Comparison of ENCODE assay signal across 18 cellular contexts in the genomic region with DNA sequence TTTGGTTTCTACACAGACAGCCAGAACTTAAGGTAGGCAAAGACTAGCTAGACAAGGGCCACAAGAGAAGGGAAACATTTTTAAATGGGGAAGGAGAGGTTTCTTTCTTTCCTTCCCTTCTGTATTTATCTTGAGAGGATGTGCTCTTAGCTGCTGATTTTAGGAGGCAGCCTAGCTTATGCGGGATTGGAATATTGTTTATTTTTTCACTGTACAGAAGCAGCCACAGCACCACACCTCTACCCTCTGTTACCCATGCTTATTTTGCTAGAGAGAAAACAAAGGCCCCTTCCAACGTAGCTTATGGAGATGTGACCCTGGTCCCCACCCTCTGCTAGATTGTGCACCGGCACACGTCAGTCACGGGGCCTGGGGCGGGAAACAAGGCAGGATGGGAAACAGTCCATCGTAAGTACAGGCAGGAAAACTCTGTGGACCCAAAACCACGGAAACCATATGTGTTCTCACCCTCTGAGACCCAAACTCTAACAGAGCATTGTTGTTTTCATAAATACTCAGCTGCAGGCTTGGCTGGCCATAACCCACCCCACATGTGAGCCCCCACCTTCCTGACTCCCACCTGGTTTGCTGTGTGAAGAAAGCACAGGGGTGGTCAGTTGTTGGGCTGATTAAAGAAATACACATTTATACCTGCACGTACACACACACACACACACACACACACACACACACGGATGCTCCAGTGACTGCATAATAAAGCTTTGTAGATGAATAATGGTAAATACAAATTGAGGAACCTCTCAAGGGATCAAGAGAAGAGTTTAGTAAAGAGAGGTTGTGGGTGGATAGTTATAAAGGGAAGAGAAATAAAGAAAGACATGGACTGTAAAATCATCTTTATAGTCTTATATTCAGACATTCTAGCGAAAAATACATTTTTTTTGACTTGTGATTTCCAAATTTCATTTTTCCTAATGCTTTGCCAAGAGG.
DNase-seq lines count a peak whose midpoint lies in the region; ATAC-seq and TF ChIP-seq lines count a peak whose summit lies in the region.
"Had no signal": no experiment of that assay in that cellular context is flagged by ENCODE, and none has a peak within 500 bp of the region (broad histone marks: within the 10 kb centered on the region; RNA-seq: fewer than 3 reads in every experiment).

No MANE protein-coding gene starts in this region.

- no peak for TF ChIP-seq CTCF in lung (IDR thresholded peaks at IDR 0.05; ENCODE audit: control extremely low read depth, extremely low read depth)

- H3K27ac ChIP-seq in HUES64 (ENCODE audit: low read depth, low read length) (peak overlapping the region; percentile 10; the same call in 1 of the 2 replicates), lung (ENCODE audit: low read depth in 1 of 2, low read length in 1 of 2) (peak overlapping the region; percentile 22 to 37), skeletal muscle tissue (ENCODE audit: low read depth, low read length) (peak overlapping the region; percentile 76)
- H3K27ac ChIP-seq: Peyer's patch, vagina had no signal

- WGBS in HUES64: 90% methylated on average over 8 of the region's 11 CpGs
- WGBS in lung, 2 donors: 29 to 60% methylated on average over 11 of the region's 11 CpGs

- H3K9me3 ChIP-seq in HUES64 (ENCODE audit: insufficient read depth, low read depth, low read length) (peaks cover 13% of the 10 kb centered on the region; the same call in 1 of the 2 replicates), lung (ENCODE audit: control insufficient read depth in 2 of 2, insufficient read depth in 1 of 2, low read length in 1 of 2) (peaks cover 0 to 3% of the 10 kb centered on the region in 2 donors), skeletal muscle tissue (ENCODE audit: control insufficient read depth in 3 of 3, low read length in 3 of 3) (peaks cover 2 to 4% (median 4%) of the 10 kb centered on the region in 3 donors)
- H3K9me3 ChIP-seq: vagina had no signal

- ATAC-seq in lung (ENCODE audit: insufficient read depth, low FRiP score) (no peak), HG02973 (IDR thresholded peaks at IDR 0.05; ENCODE audit: unreplicated experiment) (no peak), GM21825 (IDR thresholded peaks at IDR 0.05; ENCODE audit: unreplicated experiment) (no peak)
- ATAC-seq: GM12878, left colon had no signal

- peak; percentile 13 for DNase-seq in UCSD-AML1 (lab: John Stamatoyannopoulos, UW; ENCODE audit: unreplicated experiment)
- DNase-seq in lung (ENCODE audit: low spot score): no peak
- no peak for DNase-seq in HPDE6-E6E7 (ENCODE audit: extremely low spot score)
- DNase-seq: activated CD4-positive, alpha-beta T cell treated with anti-CD3 and anti-CD28 coated beads for 48 hours; activated T-cell treated with anti-CD3 and anti-CD28 coated beads, Interleukin-2, amount 50 U/mL, for 24 hours; CD4-positive, CD25-positive, alpha-beta regulatory T cell; EL; hippocampal formation; left colon; NCI-H1436; NCI-H524 treated with DMSO at 0.1 percent for 48 hours; Peyer's patch had no signal

- H3K4me3 ChIP-seq in HUES64 (ENCODE audit: low read length): no peak overlapping the region
- H3K4me3 ChIP-seq in lung: no peak overlapping the region
- peak overlapping the region in 2 of 3 donors; percentile 11 to 18 for H3K4me3 ChIP-seq in skeletal muscle tissue (ENCODE audit: low read length in 3 of 3)
- H3K4me3 ChIP-seq: GM12878, Peyer's patch had no signal

- H3K4me1 ChIP-seq in HUES64 (ENCODE audit: insufficient read depth, low read length) (peaks cover 15% of the 10 kb centered on the region), lung (ENCODE audit: control insufficient read depth in 2 of 2, insufficient read depth in 2 of 2, low read length in 2 of 2) (peaks cover 10 to 15% of the 10 kb centered on the region in 2 donors), skeletal muscle tissue (ENCODE audit: control insufficient read depth in 3 of 3, insufficient read depth in 3 of 3, low read length in 3 of 3) (peaks cover 20 to 28% (median 24%) of the 10 kb centered on the region in 3 donors)

- H3K9ac ChIP-seq in HUES64 (ENCODE audit: low read depth, low read length): no peak overlapping the region
- peak overlapping the region in 2 of 3 donors; percentile 28 to 69 for H3K9ac ChIP-seq in skeletal muscle tissue (ENCODE audit: low read depth in 1 of 3, low read length in 3 of 3)

- no peaks in the 10 kb centered on the region for H3K27me3 ChIP-seq in HUES64 (ENCODE audit: insufficient read depth, low read length)
- H3K27me3 ChIP-seq in lung (ENCODE audit: control insufficient read depth, insufficient read depth): no peaks in the 10 kb centered on the region
- no peaks in the 10 kb centered on the region for H3K27me3 ChIP-seq in skeletal muscle tissue (ENCODE audit: control insufficient read depth in 3 of 3, insufficient read depth in 3 of 3, low read length in 3 of 3)
- H3K27me3 ChIP-seq: Peyer's patch, vagina had no signal

- H3K36me3 ChIP-seq in HUES64 (ENCODE audit: insufficient read depth, low read length) (no peaks in the 10 kb centered on the region), lung (ENCODE audit: control insufficient read depth in 2 of 2, insufficient read depth in 2 of 2, low read length in 2 of 2) (no peaks in the 10 kb centered on the region), skeletal muscle tissue (ENCODE audit: control insufficient read depth in 3 of 3, insufficient read depth in 3 of 3, low read length in 3 of 3) (no peaks in the 10 kb centered on the region)
- H3K36me3 ChIP-seq: Peyer's patch, vagina had no signal

Comparison
In these comparisons a context has a peak if more than half of its experiments do, and no peak if none do; other contexts are left out.
1. H3K27ac ChIP-seq: peak in every context shown above with its lines; median percentile 76 in skeletal muscle tissue; 30 in lung; 10 in HUES64.
2. H3K4me3 ChIP-seq: peak in skeletal muscle tissue (2 of 3); none in HUES64 (single experiment) and lung (single experiment).